Comparison of ENCODE assay signal across 1 cellular context in genomic region chrX:38282044-38282443, GRCh38.
TF ChIP-seq lines count a peak whose summit lies in the region.

No MANE protein-coding gene starts in this region.

TF ChIP-seq in endothelial cell of umbilical vein, 7 proteins besides CTCF, POLR2A, EP300 and RAD21 (continued from another document):
- no peak for TF ChIP-seq GATA2 (IDR thresholded peaks at IDR 0.05; ENCODE audit: insufficient read depth, insufficient read length, low read depth, low read length)
